Comparison of ENCODE assay signal across 11 cellular contexts in genomic region chr4:152103181-152103901, GRCh38.
DNase-seq lines count a peak whose midpoint lies in the region; ATAC-seq and TF ChIP-seq lines count a peak whose summit lies in the region.
"Had no signal": no experiment of that assay in that cellular context is flagged by ENCODE, and none has a peak within 500 bp of the region (broad histone marks: within the 10 kb centered on the region; RNA-seq: fewer than 3 reads in every experiment).

No MANE protein-coding gene starts in this region.

- peaks cover 61% of the 10 kb centered on the region for H3K4me1 Mint-ChIP-seq in activated CD8-positive, alpha-beta memory T cell treated with anti-CD3 and anti-CD28 coated beads, Interleukin-2, amount 10 ng/mL, durations not matched to agents 7 days and 5 days
- H3K4me1 Mint-ChIP-seq in chondrocyte (ENCODE audit: low read depth), result peaks cover 37% of the 10 kb centered on the region

- no CpG with 5 or more reads among the region's 8 CpGs for WGBS in trophoblast cell (ENCODE audit: extremely low coverage, insufficient coverage, insufficient read length)

- H3K9ac ChIP-seq in Loucy (ENCODE audit: low read depth, low read length, poor library complexity, severe bottlenecking), result peak overlapping the region; percentile 71
- H3K9ac ChIP-seq in trophoblast cell (ENCODE audit: low read length), result no peak overlapping the region

- H2AFZ ChIP-seq in Loucy (ENCODE audit: low read length), result no peak overlapping the region
- H2AFZ ChIP-seq in trophoblast cell (ENCODE audit: insufficient read depth, low read length, poor library complexity), result no peak overlapping the region

- no peaks in the 10 kb centered on the region for H4K20me1 ChIP-seq in Loucy (ENCODE audit: insufficient read depth, low read length, poor library complexity, severe bottlenecking)

- no peaks in the 10 kb centered on the region for H3K9me3 ChIP-seq in Loucy (ENCODE audit: insufficient read depth, low read depth, low read length)
- H3K9me3 ChIP-seq in trophoblast cell (ENCODE audit: insufficient read depth, low read depth, low read length), result no peaks in the 10 kb centered on the region
- H3K9me3 ChIP-seq: ovary, testis had no signal

- no peak overlapping the region for H3K4me3 Mint-ChIP-seq in activated CD8-positive, alpha-beta memory T cell treated with anti-CD3 and anti-CD28 coated beads, Interleukin-2, amount 10 ng/mL, durations not matched to agents 7 days and 5 days
- H3K4me3 Mint-ChIP-seq in chondrocyte (ENCODE audit: unreplicated experiment), result no peak overlapping the region

- H2BK5ac ChIP-seq in trophoblast cell (ENCODE audit: low read depth, low read length, poor library complexity), result no peak overlapping the region

- H3K4me1 ChIP-seq in Loucy (ENCODE audit: insufficient read depth, low read length, poor library complexity, severe bottlenecking) (peaks cover 84% of the 10 kb centered on the region), trophoblast cell (ENCODE audit: control insufficient read depth in 1 of 2, insufficient read depth in 2 of 2, low read length in 2 of 2) (peaks cover 7 to 16% of the 10 kb centered on the region in 2 experiments)

- no peak overlapping the region for H3K23ac ChIP-seq in trophoblast cell (ENCODE audit: low read length)

- no peak for DNase-seq in activated CD8-positive, alpha-beta memory T cell treated with anti-CD3 and anti-CD28 coated beads, Interleukin-2, amount 10 ng/mL, durations not matched to agents 7 days and 5 days
- DNase-seq in activated CD8-positive, alpha-beta memory T cell treated with anti-CD3 and anti-CD28 coated beads for 24 hours, result no peak
- DNase-seq in chondrocyte (ENCODE audit: low spot score) (no peak), trophoblast cell (no peak), NCI-H2171 treated with DMSO at 0.1 percent for 48 hours (lab: John Stamatoyannopoulos, UW) (no peak), DMS79 treated with DMSO at 0.1 percent for 48 hours (lab: John Stamatoyannopoulos, UW) (no peak), NCI-H2081 treated with DMSO at 0.1 percent for 48 hours (lab: John Stamatoyannopoulos, UW) (no peak)
- DNase-seq: ovary, testis had no signal

- H3K4me3 ChIP-seq in Loucy (ENCODE audit: low read length, poor library complexity, severe bottlenecking), result no peak overlapping the region
- H3K4me3 ChIP-seq in trophoblast cell (ENCODE audit: low read depth, low read length), result no peak overlapping the region
- H3K4me3 ChIP-seq: cardiac muscle cell, ovary, testis had no signal

- no peak overlapping the region for H4K12ac ChIP-seq in trophoblast cell (ENCODE audit: low read depth, low read length)

- no peak overlapping the region for H4K8ac ChIP-seq in trophoblast cell (ENCODE audit: low read depth, low read length)

- H3K9me2 ChIP-seq in Loucy (replicated peaks; ENCODE audit: low read depth, low read length), result no peaks in the 10 kb centered on the region

- H2BK120ac ChIP-seq in trophoblast cell (ENCODE audit: insufficient read depth, low read length, poor library complexity), result no peak overlapping the region

- CTCF ChIA-PET in activated CD8-positive, alpha-beta memory T cell treated with anti-CD3 and anti-CD28 coated beads, Interleukin-2, amount 10 ng/mL, durations not matched to agents 7 days and 5 days (lab: Charles Lee), result interaction anchor here (1.1 to 2.5 kb wide), 2 partner anchors 12 to 13 kb away, joined by 3 to 10 read pairs; no protein-coding TSS in a partner anchor

- H3K27me3 Mint-ChIP-seq in activated CD8-positive, alpha-beta memory T cell treated with anti-CD3 and anti-CD28 coated beads, Interleukin-2, amount 10 ng/mL, durations not matched to agents 7 days and 5 days, result no peaks in the 10 kb centered on the region
- no peaks in the 10 kb centered on the region for H3K27me3 Mint-ChIP-seq in chondrocyte (ENCODE audit: low read depth)

- H3K14ac ChIP-seq in trophoblast cell (ENCODE audit: low read length), result no peak overlapping the region

- TF ChIP-seq CTCF in Loucy (conservative IDR thresholded peaks at IDR 0.05; ENCODE audit: low read length) (no peak), chondrocyte (IDR thresholded peaks at IDR 0.05) (no peak)

- no peak overlapping the region for H3K4ac ChIP-seq in trophoblast cell (ENCODE audit: low read depth, low read length)

- H3K27ac ChIP-seq in trophoblast cell (ENCODE audit: low read depth, low read length), result no peak overlapping the region
- H3K27ac ChIP-seq: cardiac muscle cell, ovary, testis had no signal

- H3K79me2 ChIP-seq in Loucy (ENCODE audit: insufficient read depth, low read length) (no peaks in the 10 kb centered on the region; the same call in 1 of the 2 replicates), trophoblast cell (ENCODE audit: control insufficient read depth, insufficient read depth, low read length, poor library complexity) (peaks cover 4% of the 10 kb centered on the region)

- H3K79me1 ChIP-seq in trophoblast cell (ENCODE audit: low read length), result no peaks in the 10 kb centered on the region

- peaks cover 32% of the 10 kb centered on the region for H3K36me3 Mint-ChIP-seq in activated CD8-positive, alpha-beta memory T cell treated with anti-CD3 and anti-CD28 coated beads, Interleukin-2, amount 10 ng/mL, durations not matched to agents 7 days and 5 days
- no peaks in the 10 kb centered on the region for H3K36me3 Mint-ChIP-seq in chondrocyte (ENCODE audit: low read depth)

- peak overlapping the region; percentile 20 for H3K27ac Mint-ChIP-seq in activated CD8-positive, alpha-beta memory T cell treated with anti-CD3 and anti-CD28 coated beads, Interleukin-2, amount 10 ng/mL, durations not matched to agents 7 days and 5 days
- H3K27ac Mint-ChIP-seq in chondrocyte (ENCODE audit: unreplicated experiment), result peak overlapping the region; percentile 24

- H2BK12ac ChIP-seq in trophoblast cell (ENCODE audit: low read length), result peak overlapping the region; percentile 3

- H2AK5ac ChIP-seq in trophoblast cell (ENCODE audit: low read length), result no peak overlapping the region

- H4K91ac ChIP-seq in trophoblast cell (ENCODE audit: low read depth, low read length), result no peak overlapping the region

- H3K4me2 ChIP-seq in Loucy (ENCODE audit: low read depth, low read length, poor library complexity, severe bottlenecking) (peak overlapping the region; percentile 87), trophoblast cell (ENCODE audit: low read length) (no peak overlapping the region)

- H3K36me3 ChIP-seq in Loucy (ENCODE audit: insufficient read depth, low read length) (no peaks in the 10 kb centered on the region), trophoblast cell (ENCODE audit: control insufficient read depth in 1 of 2, insufficient read depth in 2 of 2, low read length in 2 of 2) (no peaks in the 10 kb centered on the region)
- H3K36me3 ChIP-seq: cardiac muscle cell, ovary had no signal

- no peak overlapping the region for H3K18ac ChIP-seq in trophoblast cell (ENCODE audit: low read length)

- peaks cover 12% of the 10 kb centered on the region for H3F3A ChIP-seq in Loucy (ENCODE audit: low read depth)

- peaks cover 3% of the 10 kb centered on the region for H3K9me3 Mint-ChIP-seq in activated CD8-positive, alpha-beta memory T cell treated with anti-CD3 and anti-CD28 coated beads, Interleukin-2, amount 10 ng/mL, durations not matched to agents 7 days and 5 days (ENCODE audit: low read depth)
- H3K9me3 Mint-ChIP-seq in chondrocyte (ENCODE audit: low read depth), result no peaks in the 10 kb centered on the region

- ATAC-seq in activated CD8-positive, alpha-beta memory T cell treated with anti-CD3 and anti-CD28 coated beads, Interleukin-2, amount 10 ng/mL, durations not matched to agents 7 days and 5 days, result no peak

- H3K27me3 ChIP-seq in Loucy (ENCODE audit: insufficient read depth, low read length, poor library complexity, severe bottlenecking) (no peaks in the 10 kb centered on the region), trophoblast cell (ENCODE audit: insufficient read depth, low read length) (no peaks in the 10 kb centered on the region)
- H3K27me3 ChIP-seq: cardiac muscle cell, ovary, testis had no signal
